28 cellular contexts compared by ENCODE assay signal in the genomic region with DNA sequence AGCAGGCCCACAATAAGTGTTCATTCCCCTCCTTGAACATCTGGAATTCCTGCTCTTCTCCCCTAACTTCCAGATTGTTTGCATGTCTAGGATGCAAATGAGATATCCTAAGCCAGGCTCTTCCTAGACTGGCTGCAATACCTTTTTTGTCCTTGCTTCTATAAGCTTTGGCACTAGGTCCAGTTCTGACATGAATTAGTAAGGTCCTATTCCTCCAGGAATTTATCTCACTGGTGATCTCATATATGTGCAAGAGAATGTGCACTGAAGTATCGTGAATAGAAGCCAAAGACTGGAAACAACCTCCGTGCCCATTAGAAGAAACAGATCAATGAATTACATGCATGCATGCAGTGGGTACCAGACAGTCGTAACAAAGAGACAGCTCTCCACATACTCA.
"Had no signal": no experiment of that assay in that cellular context is flagged by ENCODE, and none has a peak within 500 bp of the region (broad histone marks: within the 10 kb centered on the region; RNA-seq: fewer than 3 reads in every experiment).

No MANE protein-coding gene starts in this region.

- H3K27me3 ChIP-seq: hepatocyte, left lung, neutrophil, ovary, right lobe of liver had no signal

- H3K4me1 ChIP-seq: prostate gland, right lobe of liver had no signal

- H3K36me3 Mint-ChIP-seq: brain; stimulated activated effector memory CD8-positive, alpha-beta T cell treated with anti-CD3 and anti-CD28 coated beads, Interleukin-12 subunit alpha, Interleukin-12 subunit beta, amount 100 ng/mL, for 72 hours had no signal

- H3K9me3 ChIP-seq: left lung, neutrophil, ovary, prostate gland, right lobe of liver, stomach had no signal

- H3K27ac Mint-ChIP-seq: activated CD8-positive, alpha-beta T cell treated with anti-CD3 and anti-CD28 coated beads, Interleukin-2, amount 10 ng/mL, durations not matched to agents 7 days and 5 days; activated naive CD8-positive, alpha-beta T cell treated with anti-CD3 and anti-CD28 coated beads, Interleukin-2, amount 50 U/mL, for 24 hours; activated T-helper 1 cell treated with anti-CD3 and anti-CD28 coated beads, Interleukin-12 subunit alpha, Interleukin-12 subunit beta, Interleukin-2, Interleukin-4 antibody, amounts not matched to agents 30 ng/mL and 10 ng/mL and 1 ng/mL, durations not matched to agents 14 hours and 24 hours and 36 hours; nephron; stimulated activated effector memory CD8-positive, alpha-beta T cell treated with anti-CD3 and anti-CD28 coated beads, Interleukin-12 subunit alpha, Interleukin-12 subunit beta, amount 100 ng/mL, for 72 hours had no signal

- DNase-seq: activated CD4-positive, alpha-beta T cell treated with anti-CD3 and anti-CD28 coated beads, Interleukin-2, amount 50 U/mL, for 1 hour; activated CD4-positive, CD25-positive, alpha-beta regulatory T cell treated with anti-CD3 and anti-CD28 coated beads, Interleukin-2, amount 50 U/mL, for 72 hours; activated CD8-positive, alpha-beta T cell treated with anti-CD3 and anti-CD28 coated beads, Interleukin-2, amount 10 ng/mL, durations not matched to agents 7 days and 5 days; activated gamma-delta T cell; activated naive CD4-positive, alpha-beta T cell treated with anti-CD3 and anti-CD28 coated beads, Interleukin-2, amount 50 U/mL, for 16 hours; activated naive CD8-positive, alpha-beta T cell treated with anti-CD3 and anti-CD28 coated beads, Interleukin-2, amount 50 U/mL, for 24 hours; anterior cingulate cortex; central memory CD4-positive, alpha-beta T cell; dermis blood vessel endothelial cell; effector CD8-positive, alpha-beta T cell; immature natural killer cell; left lung; midbrain; right lobe of liver; small intestine; stimulated activated CD4-positive, alpha-beta T cell treated with anti-CD3 and anti-CD28 coated beads, Interleukin-2, amount 100 ng/mL, for 24 hours; stomach; T-helper 1 cell; WERI-Rb-1 had no signal

- H3K27me3 Mint-ChIP-seq: activated naive CD8-positive, alpha-beta T cell treated with anti-CD3 and anti-CD28 coated beads, Interleukin-2, amount 50 U/mL, for 24 hours had no signal

- H3K36me3 ChIP-seq: left lung, neutrophil, ovary, prostate gland, right lobe of liver, stomach, WERI-Rb-1 had no signal

- H3K4me3 Mint-ChIP-seq: activated CD8-positive, alpha-beta T cell treated with anti-CD3 and anti-CD28 coated beads, Interleukin-2, amount 10 ng/mL, durations not matched to agents 7 days and 5 days; activated naive CD8-positive, alpha-beta T cell treated with anti-CD3 and anti-CD28 coated beads, Interleukin-2, amount 50 U/mL, for 24 hours; activated T-helper 1 cell treated with anti-CD3 and anti-CD28 coated beads, Interleukin-12 subunit alpha, Interleukin-12 subunit beta, Interleukin-2, Interleukin-4 antibody, amounts not matched to agents 30 ng/mL and 10 ng/mL and 1 ng/mL, durations not matched to agents 14 hours and 24 hours and 36 hours; brain; immature natural killer cell; nephron; stimulated activated effector memory CD8-positive, alpha-beta T cell treated with anti-CD3 and anti-CD28 coated beads, Interleukin-12 subunit alpha, Interleukin-12 subunit beta, amount 100 ng/mL, for 72 hours had no signal

- H3K27ac ChIP-seq: hepatocyte, left lung, neutrophil, ovary, prostate gland, right lobe of liver, WERI-Rb-1 had no signal

- ATAC-seq: activated CD8-positive, alpha-beta T cell treated with anti-CD3 and anti-CD28 coated beads, Interleukin-2, amount 10 ng/mL, durations not matched to agents 7 days and 5 days; activated naive CD8-positive, alpha-beta T cell treated with anti-CD3 and anti-CD28 coated beads, Interleukin-2, amount 50 U/mL, for 24 hours; esophagus mucosa; left lung; right lobe of liver; stimulated activated effector memory CD8-positive, alpha-beta T cell treated with anti-CD3 and anti-CD28 coated beads, Interleukin-12 subunit alpha, Interleukin-12 subunit beta, amount 100 ng/mL, for 72 hours had no signal

- H3K4me3 ChIP-seq: hepatocyte, left lung, ovary, prostate gland, right lobe of liver, stomach had no signal
